In the genomic region with DNA sequence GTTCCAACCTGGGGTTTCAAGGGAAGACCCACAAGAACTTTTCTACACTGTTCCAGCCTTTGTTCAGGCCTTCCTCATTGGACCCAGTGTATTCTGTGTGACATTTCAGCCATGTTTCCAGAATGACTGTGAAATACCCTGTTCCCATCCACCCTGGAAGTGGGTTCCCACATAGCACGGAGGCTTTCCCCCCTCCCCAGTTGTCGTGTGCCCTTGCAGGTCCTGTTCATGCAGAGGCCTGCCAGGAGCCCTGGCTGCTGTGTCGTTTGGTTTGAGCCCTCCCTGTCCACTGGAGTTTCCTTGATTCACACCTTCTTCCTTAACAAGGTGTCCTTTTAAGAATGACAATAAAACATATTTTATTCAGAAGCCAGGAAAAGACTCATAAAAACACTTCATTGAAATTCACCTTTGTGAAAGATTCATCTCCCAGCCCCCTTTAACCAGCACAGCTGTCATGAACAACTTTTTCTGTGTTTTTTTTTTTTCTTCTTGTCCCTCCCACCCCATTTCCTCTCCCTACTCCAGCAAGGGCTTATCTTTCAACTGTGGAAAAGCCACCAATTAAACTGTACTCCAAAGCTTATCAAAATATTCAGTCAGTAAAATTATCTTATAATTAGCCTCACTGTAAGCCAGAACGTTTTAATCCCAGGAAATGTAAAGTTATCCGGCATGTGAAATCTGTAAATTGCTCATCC, we compare ENCODE assay signal across 18 cellular contexts.
DNase-seq lines count a peak whose midpoint lies in the region; ATAC-seq, FAIRE-seq and TF ChIP-seq lines count a peak whose summit lies in the region.
"Had no signal": no experiment of that assay in that cellular context is flagged by ENCODE, and none has a peak within 500 bp of the region (broad histone marks: within the 10 kb centered on the region; RNA-seq: fewer than 3 reads in every experiment).

No MANE protein-coding gene starts in this region.

- H3K4me3 ChIP-seq in Loucy (ENCODE audit: low read length, poor library complexity, severe bottlenecking) (peak overlapping the region; percentile 42), smooth muscle cell (no peak overlapping the region), small intestine (ENCODE audit: low read depth in 1 of 2, low read length in 2 of 2) (no peak overlapping the region)
- H3K4me3 ChIP-seq: SK-N-MC had no signal

- H3K27me3 ChIP-seq in H9 (ENCODE audit: insufficient read depth, low read length) (no peaks in the 10 kb centered on the region), Loucy (ENCODE audit: insufficient read depth, low read length, poor library complexity, severe bottlenecking) (no peaks in the 10 kb centered on the region), smooth muscle cell (ENCODE audit: low read depth) (peaks cover 33% of the 10 kb centered on the region), small intestine (ENCODE audit: control insufficient read depth in 2 of 2, insufficient read depth in 2 of 2, low read length in 2 of 2) (no peaks in the 10 kb centered on the region)

- H3K27me3 Mint-ChIP-seq in H9 (ENCODE audit: low read depth), result no peaks in the 10 kb centered on the region

- H3K4me1 ChIP-seq in H9 (ENCODE audit: insufficient read depth, low read length) (peaks cover 32% of the 10 kb centered on the region; the same call in 1 of the 2 replicates), Loucy (ENCODE audit: insufficient read depth, low read length, poor library complexity, severe bottlenecking) (peaks cover 47% of the 10 kb centered on the region), smooth muscle cell (ENCODE audit: low read depth) (peaks cover 28% of the 10 kb centered on the region), small intestine (ENCODE audit: control insufficient read depth in 2 of 2, insufficient read depth in 1 of 2, low read depth in 1 of 2, low read length in 1 of 2) (no peaks in the 10 kb centered on the region)

- H3K27ac Mint-ChIP-seq in H9, result peak overlapping the region in 2 of 3 experiments; percentile 55 to 65; a peak in 3 of 7 replicates

- H3K9me3 ChIP-seq in H9 (ENCODE audit: control insufficient read depth, low read depth, low read length) (no peaks in the 10 kb centered on the region), Loucy (ENCODE audit: insufficient read depth, low read depth, low read length) (no peaks in the 10 kb centered on the region), smooth muscle cell (replicated peaks; ENCODE audit: low read depth) (no peaks in the 10 kb centered on the region), small intestine (ENCODE audit: control insufficient read depth, low read depth) (no peaks in the 10 kb centered on the region)

- WGBS in H9 (ENCODE audit: extremely low coverage, insufficient read length, low lambda C conversion rate), result no CpG with 5 or more reads among the region's 5 CpGs
- WGBS in smooth muscle cell (ENCODE audit: low lambda C conversion rate), result 60% methylated on average over 5 of the region's 5 CpGs
- 51 to 63% (median 53%) methylated on average over 5 of the region's 5 CpGs for WGBS in small intestine, 3 donors

- H2AK5ac ChIP-seq in H9 (ENCODE audit: insufficient read length, low read length), result no peak overlapping the region

- H3K4me2 ChIP-seq in H9 (ENCODE audit: insufficient read depth, insufficient read length, low read length), result no peak overlapping the region
- H3K4me2 ChIP-seq in Loucy (ENCODE audit: low read depth, low read length, poor library complexity, severe bottlenecking), result peak overlapping the region; percentile 66
- H3K4me2 ChIP-seq in smooth muscle cell, result peak overlapping the region; percentile 19

- H3K79me1 ChIP-seq in H9 (ENCODE audit: insufficient read depth, low read depth, low read length, poor library complexity, severe bottlenecking), result no peaks in the 10 kb centered on the region

- H4K91ac ChIP-seq in H9 (ENCODE audit: insufficient read length, low read depth, low read length), result no peak overlapping the region

- no peak overlapping the region for H3K4me3 Mint-ChIP-seq in H9
- H3K4me3 Mint-ChIP-seq: CD14-positive monocyte had no signal

- H2BK12ac ChIP-seq in H9 (ENCODE audit: insufficient read length, low read depth, low read length), result no peak overlapping the region

- no peak overlapping the region for H3T11ph ChIP-seq in H9 (ENCODE audit: low read length)

- no peak overlapping the region for H2BK15ac ChIP-seq in H9 (ENCODE audit: low read depth, low read length)

- H3K36me3 Mint-ChIP-seq in H9 (ENCODE audit: insufficient read depth in 1 of 3, low read depth in 3 of 3), result peaks cover 4 to 23% (median 17%) of the 10 kb centered on the region in 3 experiments; a peak in 6 of 7 replicates
- H3K36me3 Mint-ChIP-seq: CD14-positive monocyte had no signal

- TF ChIP-seq CTCF in H9 (conservative IDR thresholded peaks at IDR 0.05), result no peak
- TF ChIP-seq CTCF in Loucy (conservative IDR thresholded peaks at IDR 0.05; ENCODE audit: low read length), result no peak
- TF ChIP-seq CTCF in VCaP (conservative IDR thresholded peaks at IDR 0.05), result no peak
- no peak for TF ChIP-seq CTCF in smooth muscle cell (IDR thresholded peaks at IDR 0.05; ENCODE audit: borderline replicate concordance, insufficient read depth, poor library complexity, severe bottlenecking)

- H3K9ac ChIP-seq in H9 (ENCODE audit: extremely low read depth, insufficient read length, low read length) (no peak overlapping the region), Loucy (ENCODE audit: low read depth, low read length, poor library complexity, severe bottlenecking) (peak overlapping the region; percentile 62), smooth muscle cell (ENCODE audit: low read depth) (no peak overlapping the region)

- no peaks in the 10 kb centered on the region for H3K23me2 ChIP-seq in H9 (ENCODE audit: insufficient read length, low read depth, low read length, poor library complexity, severe bottlenecking)

- peaks cover 0 to 3% of the 10 kb centered on the region in 2 experiments; a peak in 1 of 5 replicates for H3K9me3 Mint-ChIP-seq in H9
- H3K9me3 Mint-ChIP-seq: CD14-positive monocyte had no signal

- H4K20me1 ChIP-seq in H9 (ENCODE audit: control insufficient read depth, insufficient read depth, insufficient read length), result no peaks in the 10 kb centered on the region
- no peaks in the 10 kb centered on the region for H4K20me1 ChIP-seq in Loucy (ENCODE audit: insufficient read depth, low read length, poor library complexity, severe bottlenecking)
- no peaks in the 10 kb centered on the region for H4K20me1 ChIP-seq in smooth muscle cell (ENCODE audit: low read depth)

- no peak overlapping the region for H3K56ac ChIP-seq in H9 (ENCODE audit: insufficient read length, low read depth, low read length)

- no peak overlapping the region for H3K4ac ChIP-seq in H9 (ENCODE audit: low read depth, low read length)

- no peaks in the 10 kb centered on the region; the same call in 1 of the 2 replicates for H3F3A ChIP-seq in Loucy (ENCODE audit: low read depth)
- no peaks in the 10 kb centered on the region for H3F3A ChIP-seq in smooth muscle cell (ENCODE audit: low read depth)

- no peak for DNase-seq in H9
- no peak for DNase-seq in smooth muscle cell (lab: John Stamatoyannopoulos, UW; ENCODE audit: unreplicated experiment)
- DNase-seq in small intestine, result no peak
- DNase-seq: ACHN, AML-193, COR-L47, EL, NCI-H1436 treated with DMSO at 0.1 percent for 48 hours, NCI-H2029 treated with DMSO at 0.1 percent for 48 hours, NCI-H510A, NCI-H774 had no signal

- no peak overlapping the region for H2BK120ac ChIP-seq in H9 (ENCODE audit: low read depth, low read length, poor library complexity, severe bottlenecking)

- ATAC-seq in HG02840 (IDR thresholded peaks at IDR 0.05; ENCODE audit: low FRiP score, unreplicated experiment) (no peak), HG03460 (IDR thresholded peaks at IDR 0.05; ENCODE audit: unreplicated experiment) (no peak)

- H4K8ac ChIP-seq in H9 (replicated peaks; ENCODE audit: insufficient read length, low read depth, low read length), result no peak overlapping the region

- no peaks in the 10 kb centered on the region for H3K36me3 ChIP-seq in Loucy (ENCODE audit: insufficient read depth, low read length)
- no peaks in the 10 kb centered on the region for H3K36me3 ChIP-seq in smooth muscle cell (ENCODE audit: low read depth)
- H3K36me3 ChIP-seq in small intestine (ENCODE audit: control insufficient read depth in 2 of 2, insufficient read depth in 2 of 2, low read length in 2 of 2), result no peaks in the 10 kb centered on the region

- H2BK5ac ChIP-seq in H9 (ENCODE audit: insufficient read length, low read length), result no peak overlapping the region

- no peak overlapping the region for H4K5ac ChIP-seq in H9 (ENCODE audit: insufficient read length, low read depth, low read length)

- no peak overlapping the region for H3K18ac ChIP-seq in H9 (ENCODE audit: insufficient read length, low read depth, low read length)

- H3K4me1 Mint-ChIP-seq in H9, result peaks cover 65% of the 10 kb centered on the region in 2 experiments

- no peak overlapping the region for H3K27ac ChIP-seq in H9 (ENCODE audit: insufficient read length, low read depth, low read length)
- H3K27ac ChIP-seq in VCaP, result peak overlapping the region; percentile 13; the same call in 1 of the 2 replicates
- H3K27ac ChIP-seq in smooth muscle cell (ENCODE audit: low read depth), result no peak overlapping the region
- H3K27ac ChIP-seq in small intestine (ENCODE audit: low read depth in 1 of 2, low read length in 1 of 2), result no peak overlapping the region
- H3K27ac ChIP-seq: SK-N-MC had no signal

- FAIRE-seq in small intestine (lab: Jason Lieb, UNC), result no peak
- FAIRE-seq: GM19239 had no signal

- H3K79me2 ChIP-seq in H9 (ENCODE audit: insufficient read depth, low read length) (no peaks in the 10 kb centered on the region), Loucy (ENCODE audit: insufficient read depth, low read length) (no peaks in the 10 kb centered on the region), smooth muscle cell (ENCODE audit: low read depth) (no peaks in the 10 kb centered on the region)

- H3K14ac ChIP-seq in H9 (ENCODE audit: insufficient read depth, low read length), result no peak overlapping the region

- no peak overlapping the region for H2AFZ ChIP-seq in H9 (ENCODE audit: low read length)
- H2AFZ ChIP-seq in Loucy (ENCODE audit: low read length), result peak overlapping the region; percentile 70
- no peak overlapping the region for H2AFZ ChIP-seq in smooth muscle cell (ENCODE audit: low read depth)

- no peak overlapping the region for H2BK20ac ChIP-seq in H9 (ENCODE audit: low read depth, low read length, poor library complexity, severe bottlenecking)

- no peaks in the 10 kb centered on the region for H3K9me2 ChIP-seq in Loucy (replicated peaks; ENCODE audit: low read depth, low read length)

- no peak overlapping the region for H3K23ac ChIP-seq in H9 (ENCODE audit: insufficient read length, low read depth, low read length)
